In the genomic region with DNA sequence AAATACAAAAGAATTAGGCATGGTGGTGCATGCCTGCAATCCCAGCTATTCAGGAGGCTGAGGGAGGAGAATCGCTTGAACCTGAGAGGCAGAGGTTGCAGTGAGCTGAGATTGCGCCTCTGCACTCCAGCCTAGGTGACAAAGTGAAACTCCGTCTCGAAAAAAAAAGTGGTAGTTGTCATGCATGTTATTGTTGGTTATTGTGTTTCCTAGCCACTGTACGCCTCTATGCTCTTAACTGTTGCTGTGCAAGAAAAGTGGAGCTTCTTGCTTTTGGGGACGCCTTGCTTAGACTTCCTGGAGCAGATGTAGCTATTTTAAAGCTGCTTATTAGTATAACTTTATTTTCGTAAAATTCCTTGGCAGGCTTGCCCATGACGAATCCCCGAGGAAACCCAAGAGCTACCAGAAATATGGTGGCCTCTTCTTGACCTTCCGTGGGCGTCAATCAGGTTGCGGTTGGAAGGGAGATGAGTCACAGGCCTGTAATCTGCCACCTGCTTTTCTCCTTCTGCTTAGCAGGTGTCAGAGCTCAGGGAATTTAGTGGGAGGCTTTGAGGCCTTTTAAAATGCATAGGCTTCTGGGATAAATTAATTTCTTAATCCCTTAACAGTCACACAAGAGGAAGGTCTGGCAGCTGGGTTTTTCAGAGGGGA, we compare ENCODE assay signal across 8 cellular contexts. TPM values are rescaled to one million over a fixed set of nuclear protein-coding genes. Genes with fewer than 3 reads are reported as not detected.
DNase-seq lines count a peak whose midpoint lies in the region; ATAC-seq and TF ChIP-seq lines count a peak whose summit lies in the region.

No MANE protein-coding gene starts in this region.

- H3K27me3 Mint-ChIP-seq in activated T-helper 1 cell treated with anti-CD3 and anti-CD28 coated beads, Interleukin-12 subunit alpha, Interleukin-12 subunit beta, Interleukin-2, Interleukin-4 antibody, amounts not matched to agents 30 ng/mL and 10 ng/mL and 1 ng/mL, durations not matched to agents 14 hours and 24 hours and 36 hours (ENCODE audit: insufficient read depth), result peaks cover 2% of the 10 kb centered on the region

- WGBS in heart left ventricle, 4 donors, result 33 to 52% (median 47%) methylated on average over 12 of the region's 12 CpGs

- H3K36me3 Mint-ChIP-seq in activated T-helper 1 cell treated with anti-CD3 and anti-CD28 coated beads, Interleukin-12 subunit alpha, Interleukin-12 subunit beta, Interleukin-2, Interleukin-4 antibody, amounts not matched to agents 30 ng/mL and 10 ng/mL and 1 ng/mL, durations not matched to agents 14 hours and 24 hours and 36 hours (ENCODE audit: low read depth), result no peaks in the 10 kb centered on the region

- ATAC-seq in GM18909 (IDR thresholded peaks at IDR 0.05; ENCODE audit: poor library complexity, unreplicated experiment) (peak; percentile 92), HG03095 (IDR thresholded peaks at IDR 0.05; ENCODE audit: unreplicated experiment) (peak; percentile 88), heart left ventricle (peak; percentile 62 to 96 (median 86))

- H3K4me3 Mint-ChIP-seq in activated T-helper 1 cell treated with anti-CD3 and anti-CD28 coated beads, Interleukin-12 subunit alpha, Interleukin-12 subunit beta, Interleukin-2, Interleukin-4 antibody, amounts not matched to agents 30 ng/mL and 10 ng/mL and 1 ng/mL, durations not matched to agents 14 hours and 24 hours and 36 hours, result peak overlapping the region; percentile 43

- no peaks in the 10 kb centered on the region for H3K9me3 Mint-ChIP-seq in activated T-helper 1 cell treated with anti-CD3 and anti-CD28 coated beads, Interleukin-12 subunit alpha, Interleukin-12 subunit beta, Interleukin-2, Interleukin-4 antibody, amounts not matched to agents 30 ng/mL and 10 ng/mL and 1 ng/mL, durations not matched to agents 14 hours and 24 hours and 36 hours

- DNase-seq in A673 (ENCODE audit: low spot score) (peak; percentile 91), OCI-M1 (lab: John Stamatoyannopoulos, UW) (peak; percentile 45), heart left ventricle (peak in 4 of 5 donors; percentile 64 to 82 (median 78)), HuH-7 (ENCODE audit: low spot score) (no peak)
- DNase-seq in activated T-helper 1 cell treated with anti-CD3 and anti-CD28 coated beads, Interleukin-12 subunit alpha, Interleukin-12 subunit beta, Interleukin-2, Interleukin-4 antibody, amounts not matched to agents 30 ng/mL and 10 ng/mL and 1 ng/mL, durations not matched to agents 14 hours and 24 hours and 36 hours (ENCODE audit: low spot score), result peak; percentile 64
- DNase-seq in stimulated activated CD4-positive, alpha-beta T cell treated with anti-CD3 and anti-CD28 coated beads, Interleukin-12 subunit alpha, Interleukin-12 subunit beta, amount 100 ng/mL, for 48 hours (ENCODE audit: low read depth in 2 of 3, low spot score in 1 of 3), result peak; percentile 52 to 73 (median 56)

- BruUV-seq in A673 (replicated peaks; lab: Mats Ljungman, UMichigan), result no TSS peak

- H3K9me3 ChIP-seq in A673 (ENCODE audit: low read depth, low read length, poor library complexity, severe bottlenecking), result no peaks in the 10 kb centered on the region
- H3K9me3 ChIP-seq in heart left ventricle, result no peaks in the 10 kb centered on the region

- H3K36me3 ChIP-seq in A673 (ENCODE audit: insufficient read depth, low read length, poor library complexity, severe bottlenecking) (no peaks in the 10 kb centered on the region), heart left ventricle (no peaks in the 10 kb centered on the region)

- no peak overlapping the region for H3K4me3 ChIP-seq in A673 (ENCODE audit: low read depth, low read length, poor library complexity, severe bottlenecking)
- H3K4me3 ChIP-seq in heart left ventricle, result peak overlapping the region in 3 of 12 donors; percentile 5 to 23 (median 11)

- peak overlapping the region; percentile 74 for H3K27ac ChIP-seq in A673 (ENCODE audit: low read depth, low read length, poor library complexity, severe bottlenecking)
- H3K27ac ChIP-seq in heart left ventricle, result peak overlapping the region in 8 of 12 donors; percentile 9 to 62 (median 46)

- H3K4me1 Mint-ChIP-seq in activated T-helper 1 cell treated with anti-CD3 and anti-CD28 coated beads, Interleukin-12 subunit alpha, Interleukin-12 subunit beta, Interleukin-2, Interleukin-4 antibody, amounts not matched to agents 30 ng/mL and 10 ng/mL and 1 ng/mL, durations not matched to agents 14 hours and 24 hours and 36 hours (ENCODE audit: low read depth), result peaks cover 28% of the 10 kb centered on the region

- no peak for TF ChIP-seq POLR2A in heart left ventricle (IDR thresholded peaks at IDR 0.05)

- intact Hi-C loops in A673 (cut with micrococcal nuclease; ENCODE audit: unreplicated experiment) (loop anchor here (5.0 kb wide), 1 partner anchor 54 kb away; the partner anchor contains the start of gene UBE2J1), heart left ventricle (cut with DNase I) (no loop called here)
- intact Hi-C loops in activated T-helper 1 cell treated with anti-CD3 and anti-CD28 coated beads, Interleukin-12 subunit alpha, Interleukin-12 subunit beta, Interleukin-2, Interleukin-4 antibody, amounts not matched to agents 30 ng/mL and 10 ng/mL and 1 ng/mL, durations not matched to agents 14 hours and 24 hours and 36 hours (cut with micrococcal nuclease), result loop anchor here (1.0 to 10.0 kb wide), 7 partner anchors 52 to 1289 kb away; partner anchors contain the start of genes BACH2, MAP3K7 and PNRC1

- TF ChIP-seq CTCF in A673 (conservative IDR thresholded peaks at IDR 0.05; ENCODE audit: low read depth, low read length) (no peak), heart left ventricle (IDR thresholded peaks at IDR 0.05) (no peak)

- CTCF ChIA-PET in A673 (lab: Charles Lee), result no interaction called here

- H3K4me1 ChIP-seq in A673 (ENCODE audit: insufficient read depth, low read length, poor library complexity, severe bottlenecking) (peaks cover 26% of the 10 kb centered on the region), heart left ventricle (peaks cover 0 to 30% (median 15%) of the 10 kb centered on the region in 12 donors)

- POLR2A ChIA-PET in A673 (lab: Charles Lee; ENCODE audit: low non-redundant PET), result no interaction called here

- peak overlapping the region; percentile 97 for H3K27ac Mint-ChIP-seq in activated T-helper 1 cell treated with anti-CD3 and anti-CD28 coated beads, Interleukin-12 subunit alpha, Interleukin-12 subunit beta, Interleukin-2, Interleukin-4 antibody, amounts not matched to agents 30 ng/mL and 10 ng/mL and 1 ng/mL, durations not matched to agents 14 hours and 24 hours and 36 hours

- H3K27me3 ChIP-seq in A673 (replicated peaks; ENCODE audit: insufficient read depth, low read depth, low read length, poor library complexity) (no peaks in the 10 kb centered on the region), heart left ventricle (no peaks in the 10 kb centered on the region)

RNA-seq across cellular contexts. Expression of gene GABRR2, which starts 17.3 kb away (rescaled TPM):
- total RNA-seq in A673 (2021), result 0.67 and 0.74 TPM in 2 replicates
- 0.88 and 1.0 TPM in 2 replicates for total RNA-seq in activated T-helper 1 cell treated with anti-CD3 and anti-CD28 coated beads, Interleukin-12 subunit alpha, Interleukin-12 subunit beta, Interleukin-2, Interleukin-4 antibody, amounts not matched to agents 30 ng/mL and 10 ng/mL and 1 ng/mL, durations not matched to agents 14 hours and 24 hours and 36 hours
- total RNA-seq in heart left ventricle, result 1 to 10 TPM in 1 of 9 donors, under 1 TPM in 8; 0.20 to 1.1 (median 0.31) TPM
- under 1 TPM; 0.30 to 0.46 TPM for polyA plus RNA-seq in heart left ventricle

RNA-seq across cellular contexts. Expression of gene UBE2J1, which starts 54.7 kb away (rescaled TPM):
- total RNA-seq in A673 (2021) (36.1 and 38.6 TPM in 2 replicates), heart left ventricle (10 to 100 TPM in 8 of 9 donors, 1 to 10 TPM in 1; 9.8 to 28.2 (median 15.2) TPM)
- 38.1 and 40.5 TPM in 2 replicates for total RNA-seq in activated T-helper 1 cell treated with anti-CD3 and anti-CD28 coated beads, Interleukin-12 subunit alpha, Interleukin-12 subunit beta, Interleukin-2, Interleukin-4 antibody, amounts not matched to agents 30 ng/mL and 10 ng/mL and 1 ng/mL, durations not matched to agents 14 hours and 24 hours and 36 hours
- 10 to 100 TPM in 1 of 2 donors, 1 to 10 TPM in 1; 8.9 to 18.1 TPM for polyA plus RNA-seq in heart left ventricle

Comparison
In these comparisons a context has a peak if more than half of its experiments do, and no peak if none do; other contexts are left out.
1. intact Hi-C loops: an anchor here in A673 (5.0 kb wide) and activated T-helper 1 cell treated with anti-CD3 and anti-CD28 coated beads, Interleukin-12 subunit alpha, Interleukin-12 subunit beta, Interleukin-2, Interleukin-4 antibody, amounts not matched to agents 30 ng/mL and 10 ng/mL and 1 ng/mL, durations not matched to agents 14 hours and 24 hours and 36 hours (1.0 to 10.0 kb wide); none called in heart left ventricle.